16 cellular contexts compared by ENCODE assay signal in genomic region chrX:40423299-40423698, GRCh38.
A peak's percentile ranks its signal among the peaks of the same experiment; 100 is the strongest.
DNase-seq lines count a peak whose midpoint lies in the region; ATAC-seq and TF ChIP-seq lines count a peak whose summit lies in the region.
"Had no signal": no experiment of that assay in that cellular context is flagged by ENCODE, and none has a peak within 500 bp of the region (broad histone marks: within the 10 kb centered on the region; RNA-seq: fewer than 3 reads in every experiment).

No MANE protein-coding gene starts in this region.

- H3K4me3 Mint-ChIP-seq in natural killer cell treated with Interleukin-12 subunit alpha and Interleukin-12 subunit beta and Interleukin-15 and Interleukin-18, amount 100 ng/mL, for 72 hours: no peak overlapping the region
- H3K4me3 Mint-ChIP-seq in activated T-helper 2 cell treated with anti-CD3 and anti-CD28 coated beads, Interferon-gamma antibody, Interleukin-2, Interleukin-4, amounts not matched to agents 10 μg/mL and 5 μg/mL and 100 μg/mL, durations not matched to agents 14 hours and 24 hours and 36 hours (ENCODE audit: low read depth): no peak overlapping the region

- no peak overlapping the region for H3K27ac Mint-ChIP-seq in natural killer cell treated with Interleukin-12 subunit alpha and Interleukin-12 subunit beta and Interleukin-15 and Interleukin-18, amount 100 ng/mL, for 72 hours
- no peak overlapping the region for H3K27ac Mint-ChIP-seq in activated T-helper 2 cell treated with anti-CD3 and anti-CD28 coated beads, Interferon-gamma antibody, Interleukin-2, Interleukin-4, amounts not matched to agents 10 μg/mL and 5 μg/mL and 100 μg/mL, durations not matched to agents 14 hours and 24 hours and 36 hours

- peaks cover 5 to 12% of the 10 kb centered on the region in 2 donors for H3K4me1 Mint-ChIP-seq in natural killer cell treated with Interleukin-12 subunit alpha and Interleukin-12 subunit beta and Interleukin-15 and Interleukin-18, amount 100 ng/mL, for 72 hours (ENCODE audit: low read depth in 2 of 2)
- peaks cover 23% of the 10 kb centered on the region for H3K4me1 Mint-ChIP-seq in activated T-helper 2 cell treated with anti-CD3 and anti-CD28 coated beads, Interferon-gamma antibody, Interleukin-2, Interleukin-4, amounts not matched to agents 10 μg/mL and 5 μg/mL and 100 μg/mL, durations not matched to agents 14 hours and 24 hours and 36 hours (ENCODE audit: low read depth)

- POLR2A ChIA-PET in HEK293 (lab: Yijun Ruan, JAX): no interaction called here

- H3K36me3 Mint-ChIP-seq in natural killer cell treated with Interleukin-12 subunit alpha and Interleukin-12 subunit beta and Interleukin-15 and Interleukin-18, amount 100 ng/mL, for 72 hours: no peaks in the 10 kb centered on the region
- no peaks in the 10 kb centered on the region for H3K36me3 Mint-ChIP-seq in activated T-helper 2 cell treated with anti-CD3 and anti-CD28 coated beads, Interferon-gamma antibody, Interleukin-2, Interleukin-4, amounts not matched to agents 10 μg/mL and 5 μg/mL and 100 μg/mL, durations not matched to agents 14 hours and 24 hours and 36 hours (ENCODE audit: low read depth)

- no peak overlapping the region for H3K27ac ChIP-seq in HEK293 (ENCODE audit: extremely low read depth, low read depth, low read length)
- peak overlapping the region in 2 of 5 donors; percentile 18 to 20 for H3K27ac ChIP-seq in adrenal gland
- H3K27ac ChIP-seq: right atrium auricular region had no signal

- H3K36me3 ChIP-seq in HEK293 (ENCODE audit: control insufficient read depth in 2 of 2, insufficient read depth in 1 of 2, low read length in 2 of 2): no peaks in the 10 kb centered on the region
- no peaks in the 10 kb centered on the region for H3K36me3 ChIP-seq in adrenal gland (replicated peaks in 1 of 2)
- H3K36me3 ChIP-seq: right atrium auricular region had no signal

- peak; percentile 18 for DNase-seq in AG20443 (ENCODE audit: low spot score)
- peak in 4 of 7 donors; percentile 26 to 54 (median 32) for DNase-seq in adrenal gland
- DNase-seq in hippocampal formation (lab: John Stamatoyannopoulos, UW): peak; percentile 21 to 38
- no peak for DNase-seq in natural killer cell treated with Interleukin-12 subunit alpha and Interleukin-12 subunit beta and Interleukin-15 and Interleukin-18, amount 100 ng/mL, for 72 hours (ENCODE audit: low spot score)
- DNase-seq in activated T-helper 2 cell treated with anti-CD3 and anti-CD28 coated beads, Interferon-gamma antibody, Interleukin-2, Interleukin-4, amounts not matched to agents 10 μg/mL and 5 μg/mL and 100 μg/mL, durations not matched to agents 14 hours and 24 hours and 36 hours (ENCODE audit: low spot score): no peak
- no peak for DNase-seq in GM03348 (ENCODE audit: low spot score)
- DNase-seq: activated CD4-positive, alpha-beta T cell treated with anti-CD3 and anti-CD28 coated beads, Interleukin-2, amount 50 U/mL, for 48 hours; activated gamma-delta T cell; AML-193; Kasumi-1; kidney glomerular epithelial cell; stimulated activated naive CD8-positive, alpha-beta T cell treated with anti-CD3 and anti-CD28 coated beads, Interleukin-15, Interleukin-2, amounts not matched to agents 100 U/mL and 50 U/mL, for 24 hours; T-helper 2 cell had no signal

- WGBS in adrenal gland, 4 donors: 43 to 64% (median 52%) methylated on average over 2 to 3 of the region's 3 CpGs

- ATAC-seq in HG03460 (IDR thresholded peaks at IDR 0.05; ENCODE audit: unreplicated experiment): no peak
- ATAC-seq in natural killer cell treated with Interleukin-12 subunit alpha and Interleukin-12 subunit beta and Interleukin-15 and Interleukin-18, amount 100 ng/mL, for 72 hours: no peak
- ATAC-seq: stimulated activated naive CD8-positive, alpha-beta T cell treated with anti-CD3 and anti-CD28 coated beads, Interleukin-15, Interleukin-2, amounts not matched to agents 100 U/mL and 50 U/mL, for 24 hours had no signal

- no peak for TF ChIP-seq CTCF in HEK293 (tag by site-specific recombination; IDR thresholded peaks at IDR 0.05)
- TF ChIP-seq CTCF in adrenal gland (IDR thresholded peaks at IDR 0.05): no peak

- H3K4me3 ChIP-seq in HEK293 (ENCODE audit: low read depth, low read length) (no peak overlapping the region), adrenal gland (no peak overlapping the region)
- H3K4me3 ChIP-seq: right atrium auricular region had no signal

- CTCF ChIA-PET in HEK293 (lab: Yijun Ruan, JAX): no interaction called here

- no peak for TF ChIP-seq POLR2A in adrenal gland (IDR thresholded peaks at IDR 0.05)

- H3K9me3 ChIP-seq in HEK293 (ENCODE audit: control insufficient read depth, insufficient read depth, low read depth, low read length) (no peaks in the 10 kb centered on the region; the same call in 1 of the 2 replicates), adrenal gland (replicated peaks in 1 of 3) (no peaks in the 10 kb centered on the region)

- no peaks in the 10 kb centered on the region for H3K27me3 ChIP-seq in adrenal gland
- H3K27me3 ChIP-seq: right atrium auricular region had no signal

- H3K9me3 Mint-ChIP-seq in natural killer cell treated with Interleukin-12 subunit alpha and Interleukin-12 subunit beta and Interleukin-15 and Interleukin-18, amount 100 ng/mL, for 72 hours: no peaks in the 10 kb centered on the region
- H3K9me3 Mint-ChIP-seq in activated T-helper 2 cell treated with anti-CD3 and anti-CD28 coated beads, Interferon-gamma antibody, Interleukin-2, Interleukin-4, amounts not matched to agents 10 μg/mL and 5 μg/mL and 100 μg/mL, durations not matched to agents 14 hours and 24 hours and 36 hours: no peaks in the 10 kb centered on the region

- H3K27me3 Mint-ChIP-seq in natural killer cell treated with Interleukin-12 subunit alpha and Interleukin-12 subunit beta and Interleukin-15 and Interleukin-18, amount 100 ng/mL, for 72 hours: peaks cover 15 to 35% of the 10 kb centered on the region in 2 donors
- no peaks in the 10 kb centered on the region for H3K27me3 Mint-ChIP-seq in activated T-helper 2 cell treated with anti-CD3 and anti-CD28 coated beads, Interferon-gamma antibody, Interleukin-2, Interleukin-4, amounts not matched to agents 10 μg/mL and 5 μg/mL and 100 μg/mL, durations not matched to agents 14 hours and 24 hours and 36 hours (ENCODE audit: low read depth)

- intact Hi-C loops in adrenal gland (cut with DNase I): no loop called here
- intact Hi-C loops in activated T-helper 2 cell treated with anti-CD3 and anti-CD28 coated beads, Interferon-gamma antibody, Interleukin-2, Interleukin-4, amounts not matched to agents 10 μg/mL and 5 μg/mL and 100 μg/mL, durations not matched to agents 14 hours and 24 hours and 36 hours (cut with micrococcal nuclease): loop anchor here (5.0 kb wide), 1 partner anchor 691 kb away; no protein-coding TSS in a partner anchor

- H3K4me1 ChIP-seq in HEK293 (ENCODE audit: control insufficient read depth, insufficient read depth, low read length): no peaks in the 10 kb centered on the region
- H3K4me1 ChIP-seq in adrenal gland (replicated peaks in 1 of 2): no peaks in the 10 kb centered on the region
- H3K4me1 ChIP-seq: right atrium auricular region had no signal

TF ChIP-seq in HEK293, 187 proteins besides CTCF, POLR2A, EP300 and RAD21:
- TF ChIP-seq, protein P1, sequence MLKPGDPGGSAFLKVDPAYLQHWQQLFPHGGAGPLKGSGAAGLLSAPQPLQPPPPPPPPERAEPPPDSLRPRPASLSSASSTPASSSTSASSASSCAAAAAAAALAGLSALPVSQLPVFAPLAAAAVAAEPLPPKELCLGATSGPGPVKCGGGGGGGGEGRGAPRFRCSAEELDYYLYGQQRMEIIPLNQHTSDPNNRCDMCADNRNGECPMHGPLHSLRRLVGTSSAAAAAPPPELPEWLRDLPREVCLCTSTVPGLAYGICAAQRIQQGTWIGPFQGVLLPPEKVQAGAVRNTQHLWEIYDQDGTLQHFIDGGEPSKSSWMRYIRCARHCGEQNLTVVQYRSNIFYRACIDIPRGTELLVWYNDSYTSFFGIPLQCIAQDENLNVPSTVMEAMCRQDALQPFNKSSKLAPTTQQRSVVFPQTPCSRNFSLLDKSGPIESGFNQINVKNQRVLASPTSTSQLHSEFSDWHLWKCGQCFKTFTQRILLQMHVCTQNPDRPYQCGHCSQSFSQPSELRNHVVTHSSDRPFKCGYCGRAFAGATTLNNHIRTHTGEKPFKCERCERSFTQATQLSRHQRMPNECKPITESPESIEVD (tag by site-specific recombination; IDR thresholded peaks at IDR 0.05): peak; percentile 65
- TF ChIP-seq ZIC2 (tag by site-specific recombination; IDR thresholded peaks at IDR 0.05) (peak; percentile 81), SCRT2 (tag by site-specific recombination; IDR thresholded peaks at IDR 0.05) (peak; percentile 61), ZNF660 (tag by site-specific recombination; IDR thresholded peaks at IDR 0.05) (0 out of 2 replicates have a peak, but pooled peaks have one; percentile 20), ZBTB7A (tag by site-specific recombination; IDR thresholded peaks at IDR 0.05; ENCODE audit: low read depth) (no peak), TSHZ1 (tag by site-specific recombination; IDR thresholded peaks at IDR 0.05; ENCODE audit: borderline replicate concordance) (no peak), FEZF1 (tag by site-specific recombination; IDR thresholded peaks at IDR 0.05) (peak; percentile 18; the same call in 1 of the 2 replicates)

Comparison
In these comparisons a context has a peak if more than half of its experiments do, and no peak if none do; other contexts are left out.
1. DNase-seq: peak in AG20443 (single experiment), adrenal gland (4 of 7) and hippocampal formation (2 of 2); none in natural killer cell treated with Interleukin-12 subunit alpha and Interleukin-12 subunit beta and Interleukin-15 and Interleukin-18, amount 100 ng/mL, for 72 hours (single experiment), activated T-helper 2 cell treated with anti-CD3 and anti-CD28 coated beads, Interferon-gamma antibody, Interleukin-2, Interleukin-4, amounts not matched to agents 10 μg/mL and 5 μg/mL and 100 μg/mL, durations not matched to agents 14 hours and 24 hours and 36 hours (single experiment) and GM03348 (single experiment).